1 cellular context compared by ENCODE assay signal in genomic region chr19:4457654-4458406, GRCh38.
TF ChIP-seq lines count a peak whose summit lies in the region.

TSS of gene UBXN6 (minus strand) at chr19:4457794. CDS start at chr19:4457697, 97 bp downstream.

TF ChIP-seq in HepG2, 621 proteins besides CTCF, POLR2A, EP300 and RAD21 (continued from another document):
- TF ChIP-seq, protein P1, sequence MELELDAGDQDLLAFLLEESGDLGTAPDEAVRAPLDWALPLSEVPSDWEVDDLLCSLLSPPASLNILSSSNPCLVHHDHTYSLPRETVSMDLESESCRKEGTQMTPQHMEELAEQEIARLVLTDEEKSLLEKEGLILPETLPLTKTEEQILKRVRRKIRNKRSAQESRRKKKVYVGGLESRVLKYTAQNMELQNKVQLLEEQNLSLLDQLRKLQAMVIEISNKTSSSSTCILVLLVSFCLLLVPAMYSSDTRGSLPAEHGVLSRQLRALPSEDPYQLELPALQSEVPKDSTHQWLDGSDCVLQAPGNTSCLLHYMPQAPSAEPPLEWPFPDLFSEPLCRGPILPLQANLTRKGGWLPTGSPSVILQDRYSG (CRISPR knock-in tag; IDR thresholded peaks at IDR 0.05), result no peak
- TF ChIP-seq SALL1 (CRISPR knock-in tag; IDR thresholded peaks at IDR 0.05) (peak; percentile 79), STAT5B (CRISPR knock-in tag; IDR thresholded peaks at IDR 0.05) (no peak), ZNF607 (CRISPR knock-in tag; IDR thresholded peaks at IDR 0.05; ENCODE audit: borderline replicate concordance) (no peak), MAF1 (CRISPR knock-in tag; IDR thresholded peaks at IDR 0.05; ENCODE audit: borderline replicate concordance) (peak; percentile 19; the same call in 1 of the 2 replicates), TOPORS (CRISPR knock-in tag; IDR thresholded peaks at IDR 0.05) (no peak), SPEN (CRISPR knock-in tag; IDR thresholded peaks at IDR 0.05; ENCODE audit: low read depth) (peak; percentile 91), GZF1 (CRISPR knock-in tag; IDR thresholded peaks at IDR 0.05) (no peak), U2AF1 (optimal IDR thresholded peaks at IDR 0.05; ENCODE audit: low read depth, low read length) (no peak), ZNF710 (CRISPR knock-in tag; IDR thresholded peaks at IDR 0.05; ENCODE audit: borderline replicate concordance) (no peak), MIER2 (CRISPR knock-in tag; IDR thresholded peaks at IDR 0.05) (no peak), ZGPAT (CRISPR knock-in tag; IDR thresholded peaks at IDR 0.05) (no peak), PBX3 (CRISPR knock-in tag; IDR thresholded peaks at IDR 0.05; ENCODE audit: borderline replicate concordance) (0 out of 2 replicates have a peak, but pooled peaks have one; percentile 17), UBTF (CRISPR knock-in tag; IDR thresholded peaks at IDR 0.05) (peak; percentile 32; the same call in 1 of the 2 replicates), ZNF441 (CRISPR knock-in tag; IDR thresholded peaks at IDR 0.05; ENCODE audit: borderline replicate concordance) (no peak), ZFP90 (CRISPR knock-in tag; IDR thresholded peaks at IDR 0.05; ENCODE audit: borderline replicate concordance) (peak; percentile 34; the same call in 1 of the 2 replicates), NFKBIZ (CRISPR knock-in tag; IDR thresholded peaks at IDR 0.05) (no peak), FLYWCH1 (CRISPR knock-in tag; IDR thresholded peaks at IDR 0.05) (no peak), GLI4 (CRISPR knock-in tag; IDR thresholded peaks at IDR 0.05; ENCODE audit: borderline replicate concordance) (no peak), XBP1 (CRISPR knock-in tag; IDR thresholded peaks at IDR 0.05) (no peak), MIER3 (CRISPR knock-in tag; IDR thresholded peaks at IDR 0.05; ENCODE audit: borderline replicate concordance) (peak; percentile 68; the same call in 1 of the 2 replicates)
- TF ChIP-seq, protein P2, sequence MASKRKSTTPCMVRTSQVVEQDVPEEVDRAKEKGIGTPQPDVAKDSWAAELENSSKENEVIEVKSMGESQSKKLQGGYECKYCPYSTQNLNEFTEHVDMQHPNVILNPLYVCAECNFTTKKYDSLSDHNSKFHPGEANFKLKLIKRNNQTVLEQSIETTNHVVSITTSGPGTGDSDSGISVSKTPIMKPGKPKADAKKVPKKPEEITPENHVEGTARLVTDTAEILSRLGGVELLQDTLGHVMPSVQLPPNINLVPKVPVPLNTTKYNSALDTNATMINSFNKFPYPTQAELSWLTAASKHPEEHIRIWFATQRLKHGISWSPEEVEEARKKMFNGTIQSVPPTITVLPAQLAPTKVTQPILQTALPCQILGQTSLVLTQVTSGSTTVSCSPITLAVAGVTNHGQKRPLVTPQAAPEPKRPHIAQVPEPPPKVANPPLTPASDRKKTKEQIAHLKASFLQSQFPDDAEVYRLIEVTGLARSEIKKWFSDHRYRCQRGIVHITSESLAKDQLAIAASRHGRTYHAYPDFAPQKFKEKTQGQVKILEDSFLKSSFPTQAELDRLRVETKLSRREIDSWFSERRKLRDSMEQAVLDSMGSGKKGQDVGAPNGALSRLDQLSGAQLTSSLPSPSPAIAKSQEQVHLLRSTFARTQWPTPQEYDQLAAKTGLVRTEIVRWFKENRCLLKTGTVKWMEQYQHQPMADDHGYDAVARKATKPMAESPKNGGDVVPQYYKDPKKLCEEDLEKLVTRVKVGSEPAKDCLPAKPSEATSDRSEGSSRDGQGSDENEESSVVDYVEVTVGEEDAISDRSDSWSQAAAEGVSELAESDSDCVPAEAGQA (IDR thresholded peaks at IDR 0.05; ENCODE audit: low read depth), result peak; percentile 66; the same call in 1 of the 2 replicates
- TF ChIP-seq, protein P2 (CRISPR knock-in tag; IDR thresholded peaks at IDR 0.05; ENCODE audit: borderline replicate concordance), result no peak
- TF ChIP-seq, protein P3, sequence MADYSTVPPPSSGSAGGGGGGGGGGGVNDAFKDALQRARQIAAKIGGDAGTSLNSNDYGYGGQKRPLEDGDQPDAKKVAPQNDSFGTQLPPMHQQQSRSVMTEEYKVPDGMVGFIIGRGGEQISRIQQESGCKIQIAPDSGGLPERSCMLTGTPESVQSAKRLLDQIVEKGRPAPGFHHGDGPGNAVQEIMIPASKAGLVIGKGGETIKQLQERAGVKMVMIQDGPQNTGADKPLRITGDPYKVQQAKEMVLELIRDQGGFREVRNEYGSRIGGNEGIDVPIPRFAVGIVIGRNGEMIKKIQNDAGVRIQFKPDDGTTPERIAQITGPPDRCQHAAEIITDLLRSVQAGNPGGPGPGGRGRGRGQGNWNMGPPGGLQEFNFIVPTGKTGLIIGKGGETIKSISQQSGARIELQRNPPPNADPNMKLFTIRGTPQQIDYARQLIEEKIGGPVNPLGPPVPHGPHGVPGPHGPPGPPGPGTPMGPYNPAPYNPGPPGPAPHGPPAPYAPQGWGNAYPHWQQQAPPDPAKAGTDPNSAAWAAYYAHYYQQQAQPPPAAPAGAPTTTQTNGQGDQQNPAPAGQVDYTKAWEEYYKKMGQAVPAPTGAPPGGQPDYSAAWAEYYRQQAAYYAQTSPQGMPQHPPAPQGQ (CRISPR knock-in tag; IDR thresholded peaks at IDR 0.05; ENCODE audit: borderline replicate concordance), result no peak
